ENCODE assay signal across 8 cellular contexts in the genomic region with DNA sequence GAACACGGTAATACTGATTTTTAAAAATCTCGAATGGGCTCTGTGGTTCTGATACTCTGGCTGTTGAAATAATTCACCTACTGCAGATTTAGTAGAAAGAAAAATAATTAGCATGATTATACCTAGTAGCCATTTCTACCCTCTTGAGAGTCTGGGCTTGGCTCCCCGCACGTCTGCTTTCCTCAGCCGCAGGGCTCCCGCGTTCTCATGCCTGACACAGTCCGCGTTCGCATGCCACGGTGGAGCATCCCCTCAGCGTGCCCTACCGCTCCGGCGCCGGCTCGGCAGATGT. TPM values are rescaled to one million over a fixed set of nuclear protein-coding genes. Genes with fewer than 3 reads are reported as not detected.
DNase-seq lines count a peak whose midpoint lies in the region; ATAC-seq, FAIRE-seq and TF ChIP-seq lines count a peak whose summit lies in the region.

No MANE protein-coding gene starts in this region.

- TF ChIP-seq POLR2A in H1 (IDR thresholded peaks at IDR 0.05; ENCODE audit: control extremely low read depth in 1 of 2, low read depth in 2 of 2, low read length in 2 of 2), result no peak

- H4K20me1 ChIP-seq in OCI-LY1 (ENCODE audit: insufficient read depth, low read length) (no peaks in the 10 kb centered on the region), H1 (replicated peaks in 1 of 2; ENCODE audit: control insufficient read depth in 1 of 2, insufficient read depth in 2 of 2, low read length in 2 of 2) (peaks cover 12 to 13% of the 10 kb centered on the region in 2 experiments)

- H3K4ac ChIP-seq in H1 (replicated peaks; ENCODE audit: insufficient read length, low read depth, low read length), result no peak overlapping the region

- H3K4me3 Mint-ChIP-seq in CD4-positive, alpha-beta memory T cell, result peak overlapping the region; percentile 95 to 99 (median 97)

- H3K36me3 ChIP-seq in CD4-positive, alpha-beta memory T cell (ENCODE audit: insufficient read depth, low read length), result no peaks in the 10 kb centered on the region
- H3K36me3 ChIP-seq in OCI-LY1 (ENCODE audit: insufficient read depth, low read length) (peaks cover 20% of the 10 kb centered on the region; the same call in 1 of the 2 replicates), H1 (ENCODE audit: control insufficient read depth in 2 of 4, insufficient read depth in 4 of 4, low read length in 3 of 4) (peaks cover 0 to 17% (median 0%) of the 10 kb centered on the region in 4 experiments; a peak in 1 of 8 replicates), neuron (ENCODE audit: insufficient read depth, low read length) (peaks cover 7% of the 10 kb centered on the region)

- H4K91ac ChIP-seq in H1 (replicated peaks; ENCODE audit: insufficient read length, low read length), result peak overlapping the region; percentile 57

- TF ChIP-seq CTCF in OCI-LY1 (IDR thresholded peaks at IDR 0.05; ENCODE audit: low read length), result no peak
- no peak for TF ChIP-seq CTCF in H1 (IDR thresholded peaks at IDR 0.05; ENCODE audit: control extremely low read depth in 1 of 3, insufficient read depth in 1 of 3, low read depth in 1 of 3, low read length in 3 of 3)

- H3K79me2 ChIP-seq in OCI-LY1 (ENCODE audit: insufficient read depth, low read length) (peaks cover 39% of the 10 kb centered on the region), H1 (ENCODE audit: control insufficient read depth in 1 of 2, insufficient read depth in 2 of 2, low read length in 2 of 2) (peaks cover 32 to 43% of the 10 kb centered on the region in 2 experiments)

- peak overlapping the region; percentile 94 for H4K8ac ChIP-seq in H1 (ENCODE audit: extremely low read depth, insufficient read depth, low read length)

- H2BK12ac ChIP-seq in H1 (ENCODE audit: low read depth, low read length), result peak overlapping the region; percentile 97; the same call in 1 of the 2 replicates

- H2AFZ ChIP-seq in OCI-LY1 (ENCODE audit: low read length), result peak overlapping the region; percentile 82; the same call in 1 of the 2 replicates
- H2AFZ ChIP-seq in H1 (ENCODE audit: low read length), result peak overlapping the region; percentile 68; the same call in 1 of the 2 replicates
- peak overlapping the region; percentile 74 for H2AFZ ChIP-seq in neuron (ENCODE audit: low read depth, low read length)

- intact Hi-C loops in CD4-positive, alpha-beta memory T cell (cut with micrococcal nuclease), result loop anchor here (1.0 to 5.0 kb wide), 9 partner anchors 35 to 1866 kb away; a partner anchor contains a TSS

- H4K5ac ChIP-seq in H1 (ENCODE audit: insufficient read length, low read depth, low read length), result peak overlapping the region; percentile 88

- no peak overlapping the region for H3K23ac ChIP-seq in H1 (ENCODE audit: insufficient read length)

- H2BK20ac ChIP-seq in H1 (ENCODE audit: low read length), result no peak overlapping the region; the same call in 1 of the 2 replicates

- peak overlapping the region; percentile 99 for H3K27ac ChIP-seq in CD4-positive, alpha-beta memory T cell (ENCODE audit: low read depth, low read length)
- H3K27ac ChIP-seq in OCI-LY1 (ENCODE audit: low read depth, low read length, poor library complexity, severe bottlenecking) (peak overlapping the region; percentile 93), H1 (ENCODE audit: low read depth, low read length) (peak overlapping the region; percentile 96)

- H3K27me3 Mint-ChIP-seq in CD4-positive, alpha-beta memory T cell, result no peaks in the 10 kb centered on the region

- no peaks in the 10 kb centered on the region for H3K9me3 ChIP-seq in CD4-positive, alpha-beta memory T cell (ENCODE audit: control insufficient read depth in 1 of 2, low read length in 2 of 2)
- no peaks in the 10 kb centered on the region for H3K9me3 ChIP-seq in OCI-LY1 (ENCODE audit: low read length)
- no peaks in the 10 kb centered on the region for H3K9me3 ChIP-seq in H1 (ENCODE audit: insufficient read depth in 2 of 2, low read depth in 1 of 2, low read length in 1 of 2)
- no peaks in the 10 kb centered on the region for H3K9me3 ChIP-seq in neuron (ENCODE audit: low read length)

- no peak overlapping the region for H2BK120ac ChIP-seq in H1 (replicated peaks; ENCODE audit: low read depth, low read length)

- H3K9ac ChIP-seq in OCI-LY1 (ENCODE audit: low read length) (peak overlapping the region; percentile 98), H1 (replicated peaks in 1 of 4; ENCODE audit: extremely low read depth in 1 of 4, low read depth in 3 of 4, low read length in 3 of 4) (peak overlapping the region; percentile 80 to 99 (median 91))

- TF ChIP-seq EP300 in H1 (IDR thresholded peaks at IDR 0.05; ENCODE audit: borderline replicate concordance in 1 of 2, low read depth in 2 of 2, low read length in 2 of 2), result no peak

- no peaks in the 10 kb centered on the region for H3K79me1 ChIP-seq in H1 (ENCODE audit: low read depth, low read length)

- peaks cover 34% of the 10 kb centered on the region for H3K4me1 ChIP-seq in CD4-positive, alpha-beta memory T cell (ENCODE audit: insufficient read depth, low read length)
- H3K4me1 ChIP-seq in OCI-LY1 (ENCODE audit: insufficient read depth, low read length, severe bottlenecking) (peaks cover 28% of the 10 kb centered on the region), H1 (replicated peaks in 1 of 4; ENCODE audit: control insufficient read depth in 3 of 4, insufficient read depth in 4 of 4, low read length in 3 of 4) (peaks cover 0 to 2% (median 0%) of the 10 kb centered on the region in 4 experiments; a peak in 2 of 7 replicates), neuron (ENCODE audit: insufficient read depth, low read length) (peaks cover 11% of the 10 kb centered on the region)

- CTCF ChIA-PET in CD4-positive, alpha-beta memory T cell (lab: Charles Lee; ENCODE audit: partially characterized antibody), result interaction anchor here (0.8 to 1.3 kb wide), 3 partner anchors 35 to 271 kb away, joined by 3 to 4 read pairs (median 3); no protein-coding TSS in a partner anchor
- CTCF ChIA-PET in H1 (lab: Charles Lee; ENCODE audit: partially characterized antibody), result no interaction called here

- TF ChIP-seq RAD21 in H1 (IDR thresholded peaks at IDR 0.05 in 1 of 2, conservative IDR thresholded peaks at IDR 0.05 in 1 of 2; ENCODE audit: low read depth in 2 of 2, low read length in 2 of 2), result no peak

- H2BK15ac ChIP-seq in H1 (ENCODE audit: low read length), result peak overlapping the region; percentile 99

- POLR2A ChIA-PET in CD4-positive, alpha-beta memory T cell (lab: Charles Lee; ENCODE audit: partially characterized antibody), result interaction anchor here (0.7 to 1.7 kb wide), 22 partner anchors 9 to 1865 kb away, joined by 3 to 20 read pairs (median 4); a partner anchor contains a TSS
- POLR2A ChIA-PET in H1 (lab: Charles Lee; ENCODE audit: partially characterized antibody), result interaction anchor here (0.7 to 1.4 kb wide), 15 partner anchors 9 to 263 kb away, joined by 3 to 17 read pairs (median 5); a partner anchor contains a TSS

- no peak overlapping the region for H3K14ac ChIP-seq in H1 (ENCODE audit: insufficient read length)

- H3K56ac ChIP-seq in H1 (replicated peaks; ENCODE audit: insufficient read length, low read depth, low read length), result peak overlapping the region; percentile 78

- no peak for FAIRE-seq in H1 (lab: Jason Lieb, UNC)

- H3K4me1 Mint-ChIP-seq in CD4-positive, alpha-beta memory T cell, result peaks cover 11 to 48% (median 23%) of the 10 kb centered on the region in 4 donors

- peaks cover 9 to 40% of the 10 kb centered on the region in 2 donors for H3K36me3 Mint-ChIP-seq in CD4-positive, alpha-beta memory T cell

- peaks cover 11% of the 10 kb centered on the region for H3K23me2 ChIP-seq in H1 (ENCODE audit: low read depth, low read length)

- H2AK5ac ChIP-seq in H1 (ENCODE audit: low read depth, low read length), result no peak overlapping the region

- peaks cover 9% of the 10 kb centered on the region; the same call in 1 of the 2 replicates for H3F3A ChIP-seq in OCI-LY1 (ENCODE audit: insufficient read depth, low read length)

- peaks cover 0 to 2% (median 0%) of the 10 kb centered on the region in 8 donors for H3K9me3 Mint-ChIP-seq in CD4-positive, alpha-beta memory T cell

- peak overlapping the region; percentile 67 to 70 for H3K4me3 ChIP-seq in CD4-positive, alpha-beta memory T cell (ENCODE audit: low read length in 2 of 2)
- H3K4me3 ChIP-seq in OCI-LY1 (ENCODE audit: low read depth, low read length, poor library complexity, severe bottlenecking) (peak overlapping the region; percentile 90), H1 (ENCODE audit: extremely low read depth in 1 of 4, insufficient read depth in 2 of 4, low read depth in 3 of 4, low read length in 4 of 4) (peak overlapping the region; percentile 94 to 99 (median 96)), neuron (ENCODE audit: low read length) (peak overlapping the region; percentile 62)

- 1% methylated on average over 17 of the region's 17 CpGs; no CpG with 5 or more reads in 1 of the 2 experiments for WGBS in H1 (ENCODE audit: extremely low coverage in 1 of 2, insufficient coverage in 1 of 2, insufficient read length in 1 of 2, insufficient replicate concordance in 2 of 2, low coverage in 1 of 2, low lambda C conversion rate in 2 of 2, missing lambda C conversion rate in 1 of 2), 2 experiments

- peak overlapping the region; percentile 97 for H3K18ac ChIP-seq in H1 (ENCODE audit: extremely low read depth, low read length)

- no peaks in the 10 kb centered on the region for H3K27me3 ChIP-seq in CD4-positive, alpha-beta memory T cell (ENCODE audit: insufficient read depth, low read length)
- H3K27me3 ChIP-seq in OCI-LY1 (ENCODE audit: insufficient read depth, low read length) (no peaks in the 10 kb centered on the region), H1 (replicated peaks in 1 of 4; ENCODE audit: control insufficient read depth in 3 of 4, extremely low read depth in 1 of 4, insufficient read depth in 3 of 4, low read length in 3 of 4) (no peaks in the 10 kb centered on the region), neuron (ENCODE audit: insufficient read depth, low read length) (no peaks in the 10 kb centered on the region)

- peak overlapping the region; percentile 95 for H2BK5ac ChIP-seq in H1 (ENCODE audit: low read depth, low read length)

- H3K27ac Mint-ChIP-seq in CD4-positive, alpha-beta memory T cell, result peak overlapping the region; percentile 98 to 100 (median 99)

- peak overlapping the region; percentile 97 for H3K4me2 ChIP-seq in OCI-LY1 (ENCODE audit: low read length)
- peak overlapping the region; percentile 90 to 93 for H3K4me2 ChIP-seq in H1 (ENCODE audit: insufficient read depth in 1 of 2, low read depth in 2 of 2, low read length in 2 of 2)

- DNase-seq in CD4-positive, alpha-beta memory T cell, result no peak
- no peak for DNase-seq in H1 (ENCODE audit: low read depth in 1 of 2, low spot score in 2 of 2)
- DNase-seq in NCI-H526 treated with DMSO at 0.1 percent for 48 hours (lab: John Stamatoyannopoulos, UW), result no peak
- DNase-seq in NCI-H1694 (lab: John Stamatoyannopoulos, UW), result no peak
- no peak for DNase-seq in CD1c-positive myeloid dendritic cell (ENCODE audit: extremely low spot score)

- H3K9me2 ChIP-seq in OCI-LY1 (ENCODE audit: low read depth, low read length), result no peaks in the 10 kb centered on the region

- ATAC-seq in GM21390 (IDR thresholded peaks at IDR 0.05; ENCODE audit: unreplicated experiment), result no peak

RNA-seq across cellular contexts. Expression of a gene that starts 0.9 kb away (rescaled TPM):
- total RNA-seq in CD4-positive, alpha-beta memory T cell, result 100 to 1,000 TPM; 136 to 137 TPM
- polyA plus RNA-seq in CD4-positive, alpha-beta memory T cell, result 100 to 1,000 TPM in 1 of 2 donors, 10 to 100 TPM in 1; 92.1 to 104 TPM
- 104 and 108 TPM in 2 replicates for total RNA-seq in H1 (2021; fragmentation: NEBNext Ultra II Directional; extraction: Animal tissue kit (Norgen Biotek cat#: 25700))
- polyA plus RNA-seq in H1 (2011; rRNA removed), result 12.5 and 29.2 TPM in 2 replicates
- 54.6 TPM for polyA plus RNA-seq in H1 (2011; cell fraction: cytosol; rRNA removed)
- 14.3 TPM for polyA plus RNA-seq in H1 (2011; cell fraction: nucleus; rRNA removed)
- polyA plus RNA-seq in H1 (2012, experiment 1 of 2), result 56.5 to 96.5 TPM (median 60.7 TPM) in 4 replicates
- polyA plus RNA-seq in H1 (2012, experiment 2 of 2), result 4.8 TPM
- 77.9 TPM for polyA plus RNA-seq in H1 (2013, experiment 1 of 2)
- polyA plus RNA-seq in H1 (2013, experiment 2 of 2), result 72.0 TPM
- polyA minus RNA-seq in H1 (2011; rRNA and poly(A)+ RNA removed), result 30.6 and 31.8 TPM in 2 replicates
- polyA minus RNA-seq in H1 (2011; cell fraction: cytosol; rRNA and poly(A)+ RNA removed), result 41.2 TPM
- 60.3 TPM for polyA minus RNA-seq in H1 (2011; cell fraction: nucleus; rRNA and poly(A)+ RNA removed)
